8 cellular contexts compared by ENCODE assay signal in genomic region chr4:184313710-184314659, GRCh38.
DNase-seq lines count a peak whose midpoint lies in the region; ATAC-seq and TF ChIP-seq lines count a peak whose summit lies in the region.

No MANE protein-coding gene starts in this region.

- intact Hi-C loops in mucosa of descending colon (cut with DNase I, micrococcal nuclease) (no loop called here), dorsolateral prefrontal cortex (cut with DNase I) (no loop called here)

- DNase-seq in Kasumi-1 (lab: John Stamatoyannopoulos, UW) (peak; percentile 19 to 35), mucosa of descending colon (no peak), NCI-H526 (lab: John Stamatoyannopoulos, UW) (no peak), NCI-H82 treated with DMSO at 0.1 percent for 48 hours (lab: John Stamatoyannopoulos, UW; ENCODE audit: unreplicated experiment) (no peak), NCI-H446 treated with DMSO at 0.1 percent for 48 hours (lab: John Stamatoyannopoulos, UW) (no peak), dorsolateral prefrontal cortex (no peak)

- H3K4me3 ChIP-seq in mucosa of descending colon (no peak overlapping the region), dorsolateral prefrontal cortex (no peak overlapping the region)

- no peaks in the 10 kb centered on the region for H3K9me3 ChIP-seq in mucosa of descending colon

- peaks cover 9% of the 10 kb centered on the region for H3K4me1 ChIP-seq in mucosa of descending colon (ENCODE audit: low read depth)

- H3K36me3 ChIP-seq in mucosa of descending colon (ENCODE audit: low read depth) = no peaks in the 10 kb centered on the region

- no peaks in the 10 kb centered on the region for H3K27me3 ChIP-seq in dorsolateral prefrontal cortex

- TF ChIP-seq CTCF in mucosa of descending colon (IDR thresholded peaks at IDR 0.05) (no peak), dorsolateral prefrontal cortex (IDR thresholded peaks at IDR 0.05 in 54 of 56, conservative IDR thresholded peaks at IDR 0.05 in 2 of 56; ENCODE audit: low read depth in 1 of 56, partially characterized antibody in 56 of 56) (no peak)

- peak; percentile 72 for ATAC-seq in GM18861 (IDR thresholded peaks at IDR 0.05; ENCODE audit: unreplicated experiment)
- ATAC-seq in GM21723 (IDR thresholded peaks at IDR 0.05; ENCODE audit: unreplicated experiment) = peak; percentile 63
- ATAC-seq in mucosa of descending colon = peak; percentile 12

- H3K27ac ChIP-seq in dorsolateral prefrontal cortex = no peak overlapping the region

Comparison
In these comparisons a context has a peak if more than half of its experiments do, and no peak if none do; other contexts are left out.
1. ATAC-seq: peak in every context shown above with its lines; median percentile 72 in GM18861; 63 in GM21723; 12 in mucosa of descending colon.
2. DNase-seq: peak in Kasumi-1 (2 of 2); none in mucosa of descending colon (0 of 3), NCI-H526 (0 of 2), NCI-H82 treated with DMSO at 0.1 percent for 48 hours (single experiment), NCI-H446 treated with DMSO at 0.1 percent for 48 hours (single experiment) and dorsolateral prefrontal cortex (0 of 10).